In the genomic region with DNA sequence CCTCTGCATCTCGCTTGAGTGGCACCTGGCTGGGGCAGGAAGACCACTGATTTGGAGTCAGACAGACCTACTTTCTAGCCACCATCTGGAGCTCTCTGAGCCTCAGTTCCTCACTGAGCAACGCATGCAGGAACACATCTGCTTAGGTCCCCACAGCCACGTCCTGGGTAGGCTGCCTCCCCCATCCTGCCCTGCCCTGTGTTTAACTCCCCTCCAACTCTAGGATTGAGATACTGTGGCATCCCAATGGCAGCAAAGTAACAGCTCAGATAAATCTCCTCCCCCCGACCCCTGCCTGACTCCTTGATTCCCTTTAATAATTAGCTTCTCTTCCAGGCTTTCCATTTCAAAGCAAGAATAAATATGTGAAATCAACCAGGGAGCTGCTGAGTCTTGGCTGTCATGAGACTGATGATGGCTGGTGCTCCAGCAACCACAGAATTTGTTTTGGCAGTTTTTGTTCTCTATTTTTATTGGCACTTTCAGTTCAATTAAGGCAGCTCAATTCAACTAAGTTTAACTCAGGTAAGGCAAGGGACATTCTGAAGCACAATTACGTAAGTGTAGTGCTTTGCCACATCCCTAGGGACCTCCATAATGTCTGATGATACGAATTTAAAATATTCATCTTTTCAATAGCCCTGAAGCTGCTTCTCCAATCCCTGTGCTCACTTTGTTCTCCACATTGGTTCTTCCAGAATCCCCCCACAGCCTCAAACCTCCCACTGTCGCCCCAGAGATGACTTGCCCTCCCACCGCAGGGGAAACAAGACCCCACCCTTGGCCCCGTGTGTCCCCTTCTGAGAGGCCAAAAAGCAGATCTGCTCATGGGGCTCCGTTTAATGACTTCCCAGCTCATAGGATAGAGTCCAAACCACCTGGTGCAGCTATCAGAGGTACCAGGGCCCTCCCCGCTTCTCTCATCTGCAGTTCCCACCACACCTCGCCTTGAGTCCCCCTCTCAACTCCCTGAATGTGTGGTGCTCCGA, we compare ENCODE assay signal across 8 cellular contexts. TPM values are rescaled to one million over a fixed set of nuclear protein-coding genes. Genes with fewer than 3 reads are reported as not detected.
A peak's percentile ranks its signal among the peaks of the same experiment; 100 is the strongest.
DNase-seq lines count a peak whose midpoint lies in the region; ATAC-seq and TF ChIP-seq lines count a peak whose summit lies in the region.

No MANE protein-coding gene starts in this region.

- in situ Hi-C loops in GM13976 (cut with MboI; ENCODE audit: low sequenced_read_pairs, unreplicated experiment): no loop called here

- DNase-seq in GM13976 (ENCODE audit: low spot score) (peak; percentile 79), GM20000 (ENCODE audit: low spot score) (peak; percentile 73), Ammon's horn (ENCODE audit: low spot score) (no peak), SKM-1 (lab: John Stamatoyannopoulos, UW; ENCODE audit: unreplicated experiment) (no peak)
- no peak for DNase-seq in stimulated activated naive CD4-positive, alpha-beta T cell treated with Interleukin-2 at 50 U/mL for 16 hours (lab: John Stamatoyannopoulos, UW)
- no peak for DNase-seq in activated CD8-positive, alpha-beta memory T cell treated with anti-CD3 and anti-CD28 coated beads, Interleukin-2, amount 50 U/mL, for 48 hours

- ATAC-seq in HG03280 (IDR thresholded peaks at IDR 0.05; ENCODE audit: unreplicated experiment) (peak; percentile 74), esophagus mucosa (peak; percentile 67)

- no peak for TF ChIP-seq CTCF in GM13976 (IDR thresholded peaks at IDR 0.05; ENCODE audit: borderline replicate concordance, control extremely low read depth, extremely low read depth, insufficient read depth, missing control alignments)
- TF ChIP-seq CTCF in GM20000 (IDR thresholded peaks at IDR 0.05; ENCODE audit: extremely low read depth, missing control alignments): no peak

RNA-seq across cellular contexts. Expression of a gene that starts 58.2 kb away (rescaled TPM):
- 0.48 TPM for total RNA-seq in esophagus mucosa

Comparison
In these comparisons a context has a peak if more than half of its experiments do, and no peak if none do; other contexts are left out.
1. DNase-seq: peak in GM13976 (single experiment) and GM20000 (single experiment); none in stimulated activated naive CD4-positive, alpha-beta T cell treated with Interleukin-2 at 50 U/mL for 16 hours (single experiment), activated CD8-positive, alpha-beta memory T cell treated with anti-CD3 and anti-CD28 coated beads, Interleukin-2, amount 50 U/mL, for 48 hours (single experiment), Ammon's horn (single experiment) and SKM-1 (single experiment).